ENCODE assay signal across 11 cellular contexts in the genomic region with DNA sequence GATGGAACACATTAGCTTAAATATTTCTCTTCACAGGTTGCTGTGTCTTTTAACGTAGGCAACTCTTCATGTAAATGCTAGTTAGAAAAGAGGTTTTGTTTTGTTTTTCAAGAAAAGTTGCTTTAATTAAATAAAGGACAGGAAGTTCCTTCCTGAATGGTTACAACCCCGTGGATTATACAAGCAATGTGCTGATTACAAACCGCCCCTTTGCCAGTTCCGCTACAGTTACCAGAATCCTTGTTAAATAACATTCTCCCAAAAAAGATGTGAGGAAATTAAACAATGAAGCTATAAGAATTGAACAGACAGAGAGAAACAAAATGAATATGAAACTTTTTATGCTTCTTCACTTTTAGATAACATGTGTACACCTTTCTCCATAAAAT.
DNase-seq lines count a peak whose midpoint lies in the region; ATAC-seq, FAIRE-seq and TF ChIP-seq lines count a peak whose summit lies in the region.
"Had no signal": no experiment of that assay in that cellular context is flagged by ENCODE, and none has a peak within 500 bp of the region (broad histone marks: within the 10 kb centered on the region; RNA-seq: fewer than 3 reads in every experiment).

No MANE protein-coding gene starts in this region.

- no peak overlapping the region for H3K4me3 Mint-ChIP-seq in CD8-positive, alpha-beta memory T cell
- no peak overlapping the region for H3K4me3 Mint-ChIP-seq in activated CD8-positive, alpha-beta T cell treated with anti-CD3 and anti-CD28 coated beads, Interleukin-2, amount 10 ng/mL, durations not matched to agents 7 days and 5 days
- H3K4me3 Mint-ChIP-seq: CD4-positive, alpha-beta T cell had no signal

- no peaks in the 10 kb centered on the region for H3K27me3 Mint-ChIP-seq in CD8-positive, alpha-beta memory T cell
- H3K27me3 Mint-ChIP-seq in activated CD8-positive, alpha-beta T cell treated with anti-CD3 and anti-CD28 coated beads, Interleukin-2, amount 10 ng/mL, durations not matched to agents 7 days and 5 days (ENCODE audit: low read depth) = peaks cover 5% of the 10 kb centered on the region
- H3K27me3 Mint-ChIP-seq: CD4-positive, alpha-beta T cell had no signal

- no peak for TF ChIP-seq CTCF in colonic mucosa (IDR thresholded peaks at IDR 0.05)

- H3K4me3 ChIP-seq in CD8-positive, alpha-beta memory T cell (ENCODE audit: low read length) = no peak overlapping the region
- H3K4me3 ChIP-seq in colonic mucosa = no peak overlapping the region
- no peak overlapping the region for H3K4me3 ChIP-seq in small intestine (ENCODE audit: low read depth in 1 of 2, low read length in 2 of 2)

- 18 to 28% (median 19%) methylated on average over 4 of the region's 4 CpGs for WGBS in small intestine, 3 donors

- H3K36me3 Mint-ChIP-seq in CD8-positive, alpha-beta memory T cell = no peaks in the 10 kb centered on the region
- no peaks in the 10 kb centered on the region for H3K36me3 Mint-ChIP-seq in activated CD8-positive, alpha-beta T cell treated with anti-CD3 and anti-CD28 coated beads, Interleukin-2, amount 10 ng/mL, durations not matched to agents 7 days and 5 days (ENCODE audit: low read depth)

- CTCF ChIA-PET in CD8-positive, alpha-beta memory T cell (lab: Charles Lee) = interaction anchor here (1.3 to 1.4 kb wide), 3 partner anchors 14 to 36 kb away, joined by 3 to 4 read pairs (median 3); no protein-coding TSS in a partner anchor
- CTCF ChIA-PET in activated CD8-positive, alpha-beta T cell treated with anti-CD3 and anti-CD28 coated beads, Interleukin-2, amount 10 ng/mL, durations not matched to agents 7 days and 5 days (lab: Charles Lee) = interaction anchor here (1.1 to 2.3 kb wide), 3 partner anchors 8 to 176 kb away, joined by 3 to 9 read pairs (median 3); no protein-coding TSS in a partner anchor

- no peaks in the 10 kb centered on the region for H3K4me1 ChIP-seq in CD8-positive, alpha-beta memory T cell (ENCODE audit: insufficient read depth, low read length)
- no peaks in the 10 kb centered on the region for H3K4me1 ChIP-seq in colonic mucosa
- H3K4me1 ChIP-seq in small intestine (ENCODE audit: control insufficient read depth in 2 of 2, insufficient read depth in 1 of 2, low read depth in 1 of 2, low read length in 1 of 2) = peaks cover 0 to 6% of the 10 kb centered on the region in 2 donors

- peaks cover 2 to 4% (median 4%) of the 10 kb centered on the region in 3 donors for H3K4me1 Mint-ChIP-seq in CD8-positive, alpha-beta memory T cell
- peaks cover 19% of the 10 kb centered on the region for H3K4me1 Mint-ChIP-seq in activated CD8-positive, alpha-beta T cell treated with anti-CD3 and anti-CD28 coated beads, Interleukin-2, amount 10 ng/mL, durations not matched to agents 7 days and 5 days (ENCODE audit: low read depth)

- no peak for FAIRE-seq in small intestine (lab: Jason Lieb, UNC)

- H3K36me3 ChIP-seq in CD8-positive, alpha-beta memory T cell (ENCODE audit: insufficient read depth, low read length) = no peaks in the 10 kb centered on the region
- H3K36me3 ChIP-seq in colonic mucosa (no peaks in the 10 kb centered on the region), small intestine (ENCODE audit: control insufficient read depth in 2 of 2, insufficient read depth in 2 of 2, low read length in 2 of 2) (no peaks in the 10 kb centered on the region)

- H3K27me3 ChIP-seq in CD8-positive, alpha-beta memory T cell (ENCODE audit: insufficient read depth, low read length, poor library complexity, severe bottlenecking) = no peaks in the 10 kb centered on the region
- no peaks in the 10 kb centered on the region for H3K27me3 ChIP-seq in colonic mucosa
- H3K27me3 ChIP-seq in small intestine (ENCODE audit: control insufficient read depth in 2 of 2, insufficient read depth in 2 of 2, low read length in 2 of 2) = no peaks in the 10 kb centered on the region

- POLR2A ChIA-PET in CD8-positive, alpha-beta memory T cell (lab: Charles Lee) = no interaction called here
- POLR2A ChIA-PET in activated CD8-positive, alpha-beta T cell treated with anti-CD3 and anti-CD28 coated beads, Interleukin-2, amount 10 ng/mL, durations not matched to agents 7 days and 5 days (lab: Charles Lee) = no interaction called here

- DNase-seq in CD8-positive, alpha-beta memory T cell = no peak
- DNase-seq in colonic mucosa = no peak
- no peak for DNase-seq in left colon
- no peak for DNase-seq in small intestine
- DNase-seq in activated T-cell treated with anti-CD3 and anti-CD28 coated beads for 4 hours = no peak
- no peak for DNase-seq in activated CD8-positive, alpha-beta T cell treated with anti-CD3 and anti-CD28 coated beads, Interleukin-2, amount 10 ng/mL, durations not matched to agents 7 days and 5 days
- DNase-seq in DMS 273 treated with DMSO at 0.1 percent for 48 hours (lab: John Stamatoyannopoulos, UW) = no peak
- DNase-seq in activated effector memory CD4-positive, alpha-beta T cell treated with Interleukin-2 at 50 U/mL for 16 hours = no peak
- DNase-seq: activated effector memory CD4-positive, alpha-beta T cell treated with anti-CD3 and anti-CD28 coated beads, Interleukin-2, amount 50 U/mL, for 16 hours; CD4-positive, alpha-beta T cell; NCI-H510A had no signal

- H3K27ac Mint-ChIP-seq in CD8-positive, alpha-beta memory T cell = no peak overlapping the region
- H3K27ac Mint-ChIP-seq in activated CD8-positive, alpha-beta T cell treated with anti-CD3 and anti-CD28 coated beads, Interleukin-2, amount 10 ng/mL, durations not matched to agents 7 days and 5 days = no peak overlapping the region
- H3K27ac Mint-ChIP-seq: CD4-positive, alpha-beta T cell had no signal

- H3K9me3 ChIP-seq in CD8-positive, alpha-beta memory T cell (ENCODE audit: low read length) = no peaks in the 10 kb centered on the region
- no peaks in the 10 kb centered on the region for H3K9me3 ChIP-seq in colonic mucosa
- no peaks in the 10 kb centered on the region for H3K9me3 ChIP-seq in small intestine (ENCODE audit: control insufficient read depth, low read depth)

- H3K27ac ChIP-seq in CD8-positive, alpha-beta memory T cell (ENCODE audit: low read depth, low read length) = peak overlapping the region; percentile 75
- peak overlapping the region; percentile 80 for H3K27ac ChIP-seq in colonic mucosa
- H3K27ac ChIP-seq in small intestine (ENCODE audit: low read depth in 1 of 2, low read length in 1 of 2) = peak overlapping the region; percentile 78 to 86

- intact Hi-C loops in colonic mucosa (cut with DNase I) (loop anchor here (5.0 kb wide), 1 partner anchor 33 kb away; no protein-coding TSS in a partner anchor), left colon (cut with DNase I, micrococcal nuclease) (no loop called here)

- H3K9ac ChIP-seq in colonic mucosa (ENCODE audit: low read depth in 2 of 2, low read length in 2 of 2) = peak overlapping the region in 1 of 2 donors; percentile 36

- no peaks in the 10 kb centered on the region for H3K9me3 Mint-ChIP-seq in CD8-positive, alpha-beta memory T cell
- H3K9me3 Mint-ChIP-seq in activated CD8-positive, alpha-beta T cell treated with anti-CD3 and anti-CD28 coated beads, Interleukin-2, amount 10 ng/mL, durations not matched to agents 7 days and 5 days (ENCODE audit: insufficient read depth) = no peaks in the 10 kb centered on the region
- H3K9me3 Mint-ChIP-seq: CD4-positive, alpha-beta T cell had no signal

- ATAC-seq in left colon = peak; percentile 34
- no peak for ATAC-seq in activated CD8-positive, alpha-beta T cell treated with anti-CD3 and anti-CD28 coated beads, Interleukin-2, amount 10 ng/mL, durations not matched to agents 7 days and 5 days
